ENCODE assay signal across 2 cellular contexts in genomic region chr11:68321293-68322030, GRCh38.
TF ChIP-seq lines count a peak whose summit lies in the region.

No MANE protein-coding gene starts in this region.

TF ChIP-seq in HCT116, 20 proteins besides CTCF, POLR2A, EP300 and RAD21:
- TF ChIP-seq TCF7L2 (IDR thresholded peaks at IDR 0.05; ENCODE audit: borderline replicate concordance, extremely low read depth, insufficient read depth, insufficient read length) (peak; percentile 27), ELF1 (IDR thresholded peaks at IDR 0.05; ENCODE audit: borderline replicate concordance, low read depth) (no peak), JUND (IDR thresholded peaks at IDR 0.05) (no peak)

TF ChIP-seq in GM12878, 131 proteins besides CTCF, POLR2A, EP300 and RAD21:
- TF ChIP-seq STAT3 (IDR thresholded peaks at IDR 0.05; ENCODE audit: low read depth, low read length) (no peak), ESRRA (IDR thresholded peaks at IDR 0.05; ENCODE audit: low read length) (no peak), NR2C1 (IDR thresholded peaks at IDR 0.05) (no peak), SMC3 (IDR thresholded peaks at IDR 0.05; ENCODE audit: borderline replicate concordance, low read length) (no peak), E2F4 (IDR thresholded peaks at IDR 0.05; ENCODE audit: low read depth, low read length) (no peak), RUNX3 (IDR thresholded peaks at IDR 0.05; ENCODE audit: low read length) (no peak), YY1 (IDR thresholded peaks at IDR 0.05; ENCODE audit: low read depth, low read length) (no peak), BCLAF1 (IDR thresholded peaks at IDR 0.05) (no peak), KDM1A (IDR thresholded peaks at IDR 0.05; ENCODE audit: borderline replicate concordance) (no peak), RELB (IDR thresholded peaks at IDR 0.05; ENCODE audit: low read depth) (no peak), GATAD2B (conservative IDR thresholded peaks at IDR 0.05; ENCODE audit: low read depth) (no peak), ZNF592 (IDR thresholded peaks at IDR 0.05) (no peak), STAT1 (conservative IDR thresholded peaks at IDR 0.05) (no peak), BCL3 (IDR thresholded peaks at IDR 0.05; ENCODE audit: borderline replicate concordance, insufficient read depth, low read depth, low read length, poor library complexity, severe bottlenecking) (no peak), PBX3 (IDR thresholded peaks at IDR 0.05; ENCODE audit: insufficient replicate concordance, low read depth, low read length) (no peak), POLR2AphosphoS2 (IDR thresholded peaks at IDR 0.05; ENCODE audit: low read depth, low read length) (no peak), SMAD5 (IDR thresholded peaks at IDR 0.05; ENCODE audit: low read depth) (no peak)
